13 cellular contexts compared by ENCODE assay signal in genomic region chr2:240615830-240616547, GRCh38. TPM values are rescaled to one million over a fixed set of nuclear protein-coding genes. Genes with fewer than 3 reads are reported as not detected.
DNase-seq lines count a peak whose midpoint lies in the region; ATAC-seq and TF ChIP-seq lines count a peak whose summit lies in the region.
"Had no signal": no experiment of that assay in that cellular context is flagged by ENCODE, and none has a peak within 500 bp of the region (broad histone marks: within the 10 kb centered on the region; RNA-seq: fewer than 3 reads in every experiment).

No MANE protein-coding gene starts in this region.

- H3K27me3 Mint-ChIP-seq in T-helper 1 cell treated with Interleukin-12 subunit alpha and Interleukin-12 subunit beta and Interleukin-4 antibody, amounts not matched to agents 30 μg/mL and 1 μg/mL, for 36 hours (ENCODE audit: low read depth), result no peaks in the 10 kb centered on the region
- H3K27me3 Mint-ChIP-seq in glutamatergic neuron (ENCODE audit: unreplicated experiment), result peaks cover 2% of the 10 kb centered on the region
- H3K27me3 Mint-ChIP-seq in activated CD4-positive, alpha-beta memory T cell treated with anti-CD3 and anti-CD28 coated beads, Interleukin-2, amount 10 ng/mL, durations not matched to agents 7 days and 5 days, result no peaks in the 10 kb centered on the region
- H3K27me3 Mint-ChIP-seq: activated T-helper 17 cell treated with anti-CD3 and anti-CD28 coated beads, Interleukin-2, amount 50 U/mL, for 72 hours; CD4-positive, alpha-beta T cell had no signal

- DNase-seq in A673 (ENCODE audit: low spot score), result peak; percentile 15
- DNase-seq in left lung, result peak; percentile 18 to 47
- DNase-seq in glutamatergic neuron, result no peak
- no peak for DNase-seq in activated CD4-positive, alpha-beta memory T cell treated with anti-CD3 and anti-CD28 coated beads, Interleukin-2, amount 10 ng/mL, durations not matched to agents 7 days and 5 days
- no peak for DNase-seq in stimulated activated CD4-positive, alpha-beta T cell treated with anti-CD3 and anti-CD28 coated beads, Interleukin-2, amount 100 ng/mL, for 48 hours
- DNase-seq: activated CD4-positive, alpha-beta T cell treated with anti-CD3 and anti-CD28 coated beads for 4 hours; hypothalamus had no signal

- H3K4me3 Mint-ChIP-seq in T-helper 1 cell treated with Interleukin-12 subunit alpha and Interleukin-12 subunit beta and Interleukin-4 antibody, amounts not matched to agents 30 μg/mL and 1 μg/mL, for 36 hours, result no peak overlapping the region
- H3K4me3 Mint-ChIP-seq in glutamatergic neuron (ENCODE audit: unreplicated experiment), result no peak overlapping the region
- no peak overlapping the region for H3K4me3 Mint-ChIP-seq in activated CD4-positive, alpha-beta memory T cell treated with anti-CD3 and anti-CD28 coated beads, Interleukin-2, amount 10 ng/mL, durations not matched to agents 7 days and 5 days
- H3K4me3 Mint-ChIP-seq: activated T-helper 17 cell treated with anti-CD3 and anti-CD28 coated beads, Interleukin-2, amount 50 U/mL, for 72 hours; CD4-positive, alpha-beta T cell had no signal

- H3K36me3 Mint-ChIP-seq in T-helper 1 cell treated with Interleukin-12 subunit alpha and Interleukin-12 subunit beta and Interleukin-4 antibody, amounts not matched to agents 30 μg/mL and 1 μg/mL, for 36 hours (ENCODE audit: low read depth), result peaks cover 32% of the 10 kb centered on the region
- peaks cover 33% of the 10 kb centered on the region for H3K36me3 Mint-ChIP-seq in glutamatergic neuron (ENCODE audit: unreplicated experiment)
- H3K36me3 Mint-ChIP-seq in activated CD4-positive, alpha-beta memory T cell treated with anti-CD3 and anti-CD28 coated beads, Interleukin-2, amount 10 ng/mL, durations not matched to agents 7 days and 5 days (ENCODE audit: low read depth), result peaks cover 31% of the 10 kb centered on the region

- H4K20me1 ChIP-seq in BLaER1 treated with 17β-estradiol and CSF1 and Interleukin-3, amounts not matched to agents 10 nM and 100 nM, result no peaks in the 10 kb centered on the region

- no peak for ATAC-seq in left lung
- no peak for ATAC-seq in GM19395 (IDR thresholded peaks at IDR 0.05; ENCODE audit: unreplicated experiment)
- ATAC-seq: activated T-helper 17 cell treated with anti-CD3 and anti-CD28 coated beads, Interleukin-2, amount 50 U/mL, for 72 hours had no signal

- H3K4me1 Mint-ChIP-seq in T-helper 1 cell treated with Interleukin-12 subunit alpha and Interleukin-12 subunit beta and Interleukin-4 antibody, amounts not matched to agents 30 μg/mL and 1 μg/mL, for 36 hours (ENCODE audit: low read depth), result peaks cover 39% of the 10 kb centered on the region
- no peaks in the 10 kb centered on the region for H3K4me1 Mint-ChIP-seq in glutamatergic neuron (ENCODE audit: low read depth, unreplicated experiment)
- H3K4me1 Mint-ChIP-seq in activated CD4-positive, alpha-beta memory T cell treated with anti-CD3 and anti-CD28 coated beads, Interleukin-2, amount 10 ng/mL, durations not matched to agents 7 days and 5 days, result peaks cover 29% of the 10 kb centered on the region

- peaks cover 23% of the 10 kb centered on the region for H3K9me3 Mint-ChIP-seq in T-helper 1 cell treated with Interleukin-12 subunit alpha and Interleukin-12 subunit beta and Interleukin-4 antibody, amounts not matched to agents 30 μg/mL and 1 μg/mL, for 36 hours
- peaks cover 8% of the 10 kb centered on the region for H3K9me3 Mint-ChIP-seq in glutamatergic neuron (ENCODE audit: unreplicated experiment)
- H3K9me3 Mint-ChIP-seq in activated CD4-positive, alpha-beta memory T cell treated with anti-CD3 and anti-CD28 coated beads, Interleukin-2, amount 10 ng/mL, durations not matched to agents 7 days and 5 days, result peaks cover 9% of the 10 kb centered on the region
- H3K9me3 Mint-ChIP-seq: activated T-helper 17 cell treated with anti-CD3 and anti-CD28 coated beads, Interleukin-2, amount 50 U/mL, for 72 hours; CD4-positive, alpha-beta T cell had no signal

- H3K27me3 ChIP-seq in A673 (replicated peaks; ENCODE audit: insufficient read depth, low read depth, low read length, poor library complexity) (no peaks in the 10 kb centered on the region), left lung (peaks cover 0 to 12% of the 10 kb centered on the region in 2 donors)
- no peaks in the 10 kb centered on the region for H3K27me3 ChIP-seq in BLaER1 treated with 17β-estradiol and CSF1 and Interleukin-3, amounts not matched to agents 10 nM and 100 nM

- POLR2A ChIA-PET in A673 (lab: Charles Lee; ENCODE audit: low non-redundant PET), result no interaction called here
- POLR2A ChIA-PET in activated CD4-positive, alpha-beta memory T cell treated with anti-CD3 and anti-CD28 coated beads, Interleukin-2, amount 10 ng/mL, durations not matched to agents 7 days and 5 days (lab: Charles Lee), result interaction anchor here (0.6 to 1.1 kb wide), 3 partner anchors 9 to 71 kb away, joined by 3 to 4 read pairs (median 3); partner anchors contain the start of gene GPR35

- no peaks in the 10 kb centered on the region for H3K9me3 ChIP-seq in A673 (ENCODE audit: low read depth, low read length, poor library complexity, severe bottlenecking)
- H3K9me3 ChIP-seq in BLaER1 treated with 17β-estradiol and CSF1 and Interleukin-3, amounts not matched to agents 10 nM and 100 nM (replicated peaks in 1 of 11), result peaks cover 16 to 29% (median 22%) of the 10 kb centered on the region in 11 experiments
- peaks cover 0 to 3% of the 10 kb centered on the region in 2 donors for H3K9me3 ChIP-seq in left lung

- H3K4me2 ChIP-seq in BLaER1 treated with 17β-estradiol and CSF1 and Interleukin-3, amounts not matched to agents 10 nM and 100 nM, result peak overlapping the region in 8 of 11 experiments; percentile 4 to 54 (median 47); a peak in 13 of 22 replicates

- intact Hi-C loops in A673 (cut with micrococcal nuclease; ENCODE audit: unreplicated experiment) (no loop called here), left lung (cut with DNase I) (no loop called here)

- H3K4me3 ChIP-seq in A673 (ENCODE audit: low read depth, low read length, poor library complexity, severe bottlenecking) (no peak overlapping the region), left lung (no peak overlapping the region)
- H3K4me3 ChIP-seq in BLaER1 treated with 17β-estradiol and CSF1 and Interleukin-3, amounts not matched to agents 10 nM and 100 nM, result no peak overlapping the region

- H3K36me3 ChIP-seq in A673 (ENCODE audit: insufficient read depth, low read length, poor library complexity, severe bottlenecking), result no peaks in the 10 kb centered on the region
- peaks cover 0 to 37% (median 22%) of the 10 kb centered on the region in 11 experiments; a peak in 13 of 22 replicates for H3K36me3 ChIP-seq in BLaER1 treated with 17β-estradiol and CSF1 and Interleukin-3, amounts not matched to agents 10 nM and 100 nM
- H3K36me3 ChIP-seq in left lung, result no peaks in the 10 kb centered on the region

- H3K27ac Mint-ChIP-seq in T-helper 1 cell treated with Interleukin-12 subunit alpha and Interleukin-12 subunit beta and Interleukin-4 antibody, amounts not matched to agents 30 μg/mL and 1 μg/mL, for 36 hours, result peak overlapping the region; percentile 29
- no peak overlapping the region for H3K27ac Mint-ChIP-seq in glutamatergic neuron (ENCODE audit: unreplicated experiment)
- no peak overlapping the region for H3K27ac Mint-ChIP-seq in activated CD4-positive, alpha-beta memory T cell treated with anti-CD3 and anti-CD28 coated beads, Interleukin-2, amount 10 ng/mL, durations not matched to agents 7 days and 5 days
- H3K27ac Mint-ChIP-seq: activated T-helper 17 cell treated with anti-CD3 and anti-CD28 coated beads, Interleukin-2, amount 50 U/mL, for 72 hours; CD4-positive, alpha-beta T cell had no signal

- BruUV-seq in A673 (replicated peaks; lab: Mats Ljungman, UMichigan), result no TSS peak

- peaks cover 6% of the 10 kb centered on the region for H3K4me1 ChIP-seq in A673 (ENCODE audit: insufficient read depth, low read length, poor library complexity, severe bottlenecking)
- peaks cover 32 to 69% (median 48%) of the 10 kb centered on the region in 10 experiments for H3K4me1 ChIP-seq in BLaER1 treated with 17β-estradiol and CSF1 and Interleukin-3, amounts not matched to agents 10 nM and 100 nM
- H3K4me1 ChIP-seq in left lung, result peaks cover 0 to 42% of the 10 kb centered on the region in 2 donors

- H3K27ac ChIP-seq in A673 (ENCODE audit: low read depth, low read length, poor library complexity, severe bottlenecking), result no peak overlapping the region
- H3K27ac ChIP-seq in BLaER1 treated with 17β-estradiol and CSF1 and Interleukin-3, amounts not matched to agents 10 nM and 100 nM, result peak overlapping the region in 1 of 11 experiments; percentile 15; a peak in 2 of 22 replicates
- no peak overlapping the region for H3K27ac ChIP-seq in left lung

- H3K9ac ChIP-seq in BLaER1 treated with 17β-estradiol and CSF1 and Interleukin-3, amounts not matched to agents 10 nM and 100 nM, result no peak overlapping the region

- no peak for TF ChIP-seq CTCF in A673 (conservative IDR thresholded peaks at IDR 0.05; ENCODE audit: low read depth, low read length)
- no peak for TF ChIP-seq CTCF in left lung (IDR thresholded peaks at IDR 0.05)
- no peak for TF ChIP-seq CTCF in glutamatergic neuron (IDR thresholded peaks at IDR 0.05; ENCODE audit: partially characterized antibody, unreplicated experiment)

- CTCF ChIA-PET in A673 (lab: Charles Lee), result no interaction called here
- CTCF ChIA-PET in activated CD4-positive, alpha-beta memory T cell treated with anti-CD3 and anti-CD28 coated beads, Interleukin-2, amount 10 ng/mL, durations not matched to agents 7 days and 5 days (lab: Charles Lee), result interaction anchor here (0.9 to 2.1 kb wide), 3 partner anchors 9 to 50 kb away, joined by 3 to 10 read pairs (median 3); partner anchors contain the start of gene GPR35

RNA-seq across cellular contexts. Expression of gene GPR35, which starts 9.3 kb away (rescaled TPM):
- total RNA-seq in A673 (2021), result 2.7 and 2.9 TPM in 2 replicates
- 1 to 10 TPM; 1.1 to 6.0 TPM for total RNA-seq in left lung
- 1.5 TPM for total RNA-seq in glutamatergic neuron (ENCODE audit: unreplicated experiment)
- total RNA-seq in activated CD4-positive, alpha-beta memory T cell treated with anti-CD3 and anti-CD28 coated beads, Interleukin-2, amount 10 ng/mL, durations not matched to agents 7 days and 5 days, result 1 to 10 TPM; 5.2 to 5.7 TPM
- total RNA-seq: epithelial cell of proximal tubule had no signal

RNA-seq across cellular contexts. Expression of gene CAPN10, which starts 29.5 kb away (rescaled TPM):
- total RNA-seq in A673 (2021), result 43.4 and 43.5 TPM in 2 replicates
- 10 to 100 TPM; 31.2 to 31.9 TPM for total RNA-seq in left lung
- total RNA-seq in glutamatergic neuron (ENCODE audit: unreplicated experiment), result 67.1 TPM
- total RNA-seq in activated CD4-positive, alpha-beta memory T cell treated with anti-CD3 and anti-CD28 coated beads, Interleukin-2, amount 10 ng/mL, durations not matched to agents 7 days and 5 days, result 10 to 100 TPM; 52.3 to 53.1 TPM

RNA-seq across cellular contexts. Expression of gene RNPEPL1, which starts 47.7 kb away (rescaled TPM):
- total RNA-seq in A673 (2021) (26.5 and 29.4 TPM in 2 replicates), left lung (10 to 100 TPM; 89.3 to 99.2 TPM), glutamatergic neuron (ENCODE audit: unreplicated experiment) (20.9 TPM)
- 100 to 1,000 TPM; 135 to 144 TPM for total RNA-seq in activated CD4-positive, alpha-beta memory T cell treated with anti-CD3 and anti-CD28 coated beads, Interleukin-2, amount 10 ng/mL, durations not matched to agents 7 days and 5 days

RNA-seq across cellular contexts. Expression of gene DUSP28, which starts 55.8 kb away (rescaled TPM):
- total RNA-seq in A673 (2021), result 4.9 and 5.1 TPM in 2 replicates
- total RNA-seq in left lung, result 1 to 10 TPM; 2.4 to 3.5 TPM
- total RNA-seq in glutamatergic neuron (ENCODE audit: unreplicated experiment), result 2.8 TPM
- total RNA-seq in activated CD4-positive, alpha-beta memory T cell treated with anti-CD3 and anti-CD28 coated beads, Interleukin-2, amount 10 ng/mL, durations not matched to agents 7 days and 5 days, result 1 to 10 TPM; 7.9 to 9.3 TPM

RNA-seq across cellular contexts. Expression of gene ANKMY1, which starts 58.2 kb away (rescaled TPM):
- total RNA-seq in A673 (2021) (21.0 and 21.8 TPM in 2 replicates), left lung (10 to 100 TPM; 11.8 to 20.1 TPM), glutamatergic neuron (ENCODE audit: unreplicated experiment) (9.0 TPM)
- total RNA-seq in activated CD4-positive, alpha-beta memory T cell treated with anti-CD3 and anti-CD28 coated beads, Interleukin-2, amount 10 ng/mL, durations not matched to agents 7 days and 5 days, result 10 to 100 TPM; 28.2 to 31.5 TPM

Comparison
In these comparisons a context has a peak if more than half of its experiments do, and no peak if none do; other contexts are left out.
1. DNase-seq: peak in A673 (single experiment) and left lung (2 of 2); none in glutamatergic neuron (single experiment), activated CD4-positive, alpha-beta memory T cell treated with anti-CD3 and anti-CD28 coated beads, Interleukin-2, amount 10 ng/mL, durations not matched to agents 7 days and 5 days (single experiment) and stimulated activated CD4-positive, alpha-beta T cell treated with anti-CD3 and anti-CD28 coated beads, Interleukin-2, amount 100 ng/mL, for 48 hours (0 of 2).